1 cellular context compared by ENCODE assay signal in genomic region chr13:23069571-23069970, GRCh38.
TF ChIP-seq lines count a peak whose summit lies in the region.

No MANE protein-coding gene starts in this region.

TF ChIP-seq in GM23338, 12 proteins besides CTCF, POLR2A, EP300 and RAD21 (continued from another document):
- TF ChIP-seq JUNB (IDR thresholded peaks at IDR 0.05; ENCODE audit: unreplicated experiment) = no peak
- TF ChIP-seq ZNF462 (CRISPR knock-in tag; IDR thresholded peaks at IDR 0.05) = no peak
- TF ChIP-seq NANOG (IDR thresholded peaks at IDR 0.05; ENCODE audit: borderline replicate concordance) = no peak
